In the genomic region with DNA sequence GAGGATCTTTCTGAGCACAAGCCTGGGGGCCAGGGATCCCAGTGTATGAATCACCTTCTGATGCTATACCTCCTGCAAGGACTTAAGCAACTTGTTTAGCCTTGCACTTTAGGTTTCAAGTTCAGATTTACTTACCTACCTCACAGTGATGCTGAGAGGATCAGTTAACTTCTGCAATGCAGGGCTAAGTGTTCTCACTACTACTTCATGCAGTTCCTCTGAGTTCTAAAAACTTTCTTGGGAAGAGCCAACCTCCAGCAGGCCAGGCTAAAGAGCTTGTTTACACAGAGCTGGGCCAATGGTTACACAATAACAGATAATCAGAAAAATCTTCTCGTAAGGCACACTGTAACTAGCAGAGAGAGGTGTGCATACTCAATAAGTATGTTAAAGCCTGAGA, we compare ENCODE assay signal across 14 cellular contexts. TPM values are rescaled to one million over a fixed set of nuclear protein-coding genes. Genes with fewer than 3 reads are reported as not detected.
DNase-seq lines count a peak whose midpoint lies in the region; ATAC-seq, FAIRE-seq and TF ChIP-seq lines count a peak whose summit lies in the region.
"Had no signal": no experiment of that assay in that cellular context is flagged by ENCODE, and none has a peak within 500 bp of the region (broad histone marks: within the 10 kb centered on the region; RNA-seq: fewer than 3 reads in every experiment).

No MANE protein-coding gene starts in this region.

- no peak overlapping the region for H3K4me2 ChIP-seq in GM23248 (ENCODE audit: unreplicated experiment)

- no peak for TF ChIP-seq CTCF in bronchial epithelial cell (IDR thresholded peaks at IDR 0.05; ENCODE audit: insufficient read depth, low read length, severe bottlenecking)
- no peak for TF ChIP-seq CTCF in right atrium auricular region (IDR thresholded peaks at IDR 0.05)
- no peak for TF ChIP-seq CTCF in sigmoid colon (IDR thresholded peaks at IDR 0.05)

- no peaks in the 10 kb centered on the region for H3K27me3 ChIP-seq in GM23248 (replicated peaks; ENCODE audit: insufficient read depth)
- no peaks in the 10 kb centered on the region for H3K27me3 ChIP-seq in bronchial epithelial cell (ENCODE audit: control insufficient read depth, insufficient read depth, low read length)
- H3K27me3 ChIP-seq in right atrium auricular region, result no peaks in the 10 kb centered on the region
- no peaks in the 10 kb centered on the region for H3K27me3 ChIP-seq in sigmoid colon

- no peaks in the 10 kb centered on the region for H4K20me1 ChIP-seq in GM23248 (ENCODE audit: insufficient read depth)

- H3F3A ChIP-seq in GM23248 (ENCODE audit: insufficient read depth), result peaks cover 25% of the 10 kb centered on the region

- no peak for TF ChIP-seq POLR2A in sigmoid colon (IDR thresholded peaks at IDR 0.05)

- no peak for ATAC-seq in GM19452 (IDR thresholded peaks at IDR 0.05; ENCODE audit: unreplicated experiment)
- no peak for ATAC-seq in GM18511 (IDR thresholded peaks at IDR 0.05; ENCODE audit: unreplicated experiment)
- no peak for ATAC-seq in GM19324 (IDR thresholded peaks at IDR 0.05; ENCODE audit: low FRiP score, unreplicated experiment)

- H3K4me3 ChIP-seq in GM23248 (no peak overlapping the region), bronchial epithelial cell (ENCODE audit: low read depth, low read length) (no peak overlapping the region), right atrium auricular region (no peak overlapping the region), sigmoid colon (no peak overlapping the region)

- H3K36me3 ChIP-seq in GM23248 (ENCODE audit: low read depth) (peaks cover 41% of the 10 kb centered on the region), bronchial epithelial cell (ENCODE audit: control insufficient read depth, insufficient read depth, low read length) (peaks cover 7% of the 10 kb centered on the region), right atrium auricular region (peaks cover 57% of the 10 kb centered on the region), sigmoid colon (peaks cover 12 to 92% (median 55%) of the 10 kb centered on the region in 4 donors)

- intact Hi-C loops in sigmoid colon (cut with DNase I), result no loop called here

- no peak overlapping the region for H2AFZ ChIP-seq in GM23248

- FAIRE-seq in bronchial epithelial cell (lab: Jason Lieb, UNC), result no peak
- FAIRE-seq: astrocyte had no signal

- no peak for TF ChIP-seq EP300 in sigmoid colon (IDR thresholded peaks at IDR 0.05)

- DNase-seq in GM23248, result peak; percentile 38
- DNase-seq in bronchial epithelial cell (ENCODE audit: low read depth), result peak; percentile 50
- DNase-seq in right atrium auricular region (ENCODE audit: low spot score), result no peak
- no peak for DNase-seq in sigmoid colon
- DNase-seq in HPDE6-E6E7 (ENCODE audit: extremely low spot score), result no peak
- DNase-seq: activated CD4-positive, alpha-beta T cell treated with anti-CD3 and anti-CD28 coated beads for 48 hours; endodermal cell; hippocampal formation; NCI-H1092; NCI-H2171 treated with DMSO at 0.1 percent for 48 hours had no signal

- peaks cover 21% of the 10 kb centered on the region for H3K4me1 ChIP-seq in GM23248 (ENCODE audit: insufficient read depth)
- H3K4me1 ChIP-seq in right atrium auricular region, result peaks cover 0 to 24% of the 10 kb centered on the region in 2 donors
- H3K4me1 ChIP-seq in sigmoid colon, result peaks cover 0 to 33% (median 28%) of the 10 kb centered on the region in 4 donors

- H3K9me3 ChIP-seq in GM23248 (ENCODE audit: low read depth) (no peaks in the 10 kb centered on the region), right atrium auricular region (no peaks in the 10 kb centered on the region), sigmoid colon (no peaks in the 10 kb centered on the region)

- 28 to 33% methylated on average over 1 of the region's 1 CpG for WGBS in GM23248 (ENCODE audit: low coverage in 1 of 2, low lambda C conversion rate in 2 of 2, missing lambda C conversion rate in 2 of 2), 2 experiments
- 18 to 60% methylated on average over 1 of the region's 1 CpG for WGBS in sigmoid colon, 2 donors

- H3K27ac ChIP-seq in GM23248 (no peak overlapping the region), right atrium auricular region (peak overlapping the region; percentile 19 to 68), sigmoid colon (peak overlapping the region; percentile 21 to 63 (median 52))

- in situ Hi-C loops in GM23248 (cut with MboI), result no loop called here

- peaks cover 28% of the 10 kb centered on the region for H3K79me2 ChIP-seq in GM23248 (ENCODE audit: insufficient read depth)

- no peaks in the 10 kb centered on the region for H3K9me2 ChIP-seq in GM23248 (ENCODE audit: insufficient read depth)

- no peak overlapping the region for H3K9ac ChIP-seq in GM23248

RNA-seq across cellular contexts. Expression of a gene that starts 13.0 kb away (rescaled TPM):
- 45.5 and 51.9 TPM in 2 replicates for total RNA-seq in GM23248 (2014; rRNA removed; shearing (Covaris generic))
- polyA plus RNA-seq in GM23248 (2016; fragmentation: Nextera tagmentation; extraction: Ambion mirVana) (30.5 and 32.2 TPM in 2 replicates), sigmoid colon (10 to 100 TPM; 17.8 to 24.8 (median 21.0) TPM)
- total RNA-seq in bronchial epithelial cell (17.3 and 23.2 TPM in 2 replicates), right atrium auricular region (10 to 100 TPM; 65.9 to 77.1 TPM), sigmoid colon (100 to 1,000 TPM in 3 of 4 donors, 10 to 100 TPM in 1; 99.8 to 120 (median 105) TPM)

RNA-seq across cellular contexts. Expression of a gene that starts 19.8 kb away (rescaled TPM):
- total RNA-seq in GM23248 (2014; rRNA removed; shearing (Covaris generic)), result 11.1 and 18.8 TPM in 2 replicates
- polyA plus RNA-seq in GM23248 (2016; fragmentation: Nextera tagmentation; extraction: Ambion mirVana), result 13.6 and 15.5 TPM in 2 replicates
- total RNA-seq in bronchial epithelial cell, result 3.4 and 6.9 TPM in 2 replicates
- 10 to 100 TPM; 32.5 to 33.3 TPM for total RNA-seq in right atrium auricular region
- 10 to 100 TPM; 29.5 to 64.0 (median 33.7) TPM for total RNA-seq in sigmoid colon
- polyA plus RNA-seq in sigmoid colon, result 10 to 100 TPM in 2 of 3 donors, 1 to 10 TPM in 1; 3.0 to 20.0 (median 11.4) TPM

RNA-seq across cellular contexts. Expression of a gene that starts 32.0 kb away (rescaled TPM):
- total RNA-seq in GM23248 (2014; rRNA removed; shearing (Covaris generic)), result 204 and 228 TPM in 2 replicates
- polyA plus RNA-seq in GM23248 (2016; fragmentation: Nextera tagmentation; extraction: Ambion mirVana) (125 and 130 TPM in 2 replicates), sigmoid colon (100 to 1,000 TPM in 1 of 3 donors, 10 to 100 TPM in 2; 90.6 to 125 (median 93.7) TPM)
- total RNA-seq in bronchial epithelial cell (239 and 392 TPM in 2 replicates), right atrium auricular region (100 to 1,000 TPM in 1 of 2 donors, 10 to 100 TPM in 1; 70.6 to 101 TPM), sigmoid colon (100 to 1,000 TPM; 138 to 214 (median 151) TPM)

Comparison
In these comparisons a context has a peak if more than half of its experiments do, and no peak if none do; other contexts are left out.
1. DNase-seq: peak in GM23248 (single experiment) and bronchial epithelial cell (single experiment); none in right atrium auricular region (single experiment), sigmoid colon (single experiment) and HPDE6-E6E7 (single experiment).